Comparison of ENCODE assay signal across 1 cellular context in the genomic region with DNA sequence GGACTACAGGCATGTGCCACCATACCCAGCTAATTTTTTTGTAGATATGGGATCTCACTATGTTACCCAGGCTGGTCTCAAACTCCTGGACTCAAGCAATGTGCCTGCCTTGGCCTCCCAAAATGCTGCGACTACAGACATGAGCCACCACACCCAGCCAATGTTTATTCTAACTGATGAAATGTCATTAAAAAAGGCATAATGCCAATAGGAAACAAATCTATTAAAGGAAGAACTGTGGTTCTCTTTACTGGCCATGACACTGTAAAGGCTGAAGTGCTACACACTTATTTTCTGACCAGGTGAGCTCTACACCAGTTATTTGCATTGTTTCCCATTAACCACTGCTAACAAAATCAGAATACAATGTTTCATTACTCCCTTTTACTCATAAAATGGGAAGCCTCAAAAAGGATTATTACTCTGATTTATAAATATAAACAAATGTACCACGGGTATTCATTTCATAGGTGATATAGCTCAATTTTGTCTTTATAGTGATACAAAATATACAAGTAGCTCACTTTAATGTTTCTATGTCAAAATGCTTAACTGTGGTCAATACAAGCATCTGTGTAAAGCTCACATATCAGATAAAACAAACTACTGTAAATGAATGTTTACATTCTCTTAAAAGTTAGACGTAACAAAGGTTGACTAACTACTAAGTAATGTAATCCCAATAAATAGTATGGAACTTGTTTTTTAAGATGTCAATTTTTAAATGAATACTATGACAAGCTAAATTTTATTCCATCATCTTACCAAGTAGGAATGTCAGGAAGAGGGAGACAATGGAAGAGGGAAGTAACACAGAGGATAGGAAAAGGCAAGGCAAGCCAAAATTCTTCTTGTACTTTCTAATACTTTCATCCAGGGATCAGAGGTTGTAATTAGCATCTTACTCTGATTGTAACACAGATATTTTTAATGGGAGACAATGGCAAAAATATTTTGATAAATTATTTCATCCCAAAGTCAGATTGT.
TF ChIP-seq lines count a peak whose summit lies in the region.

No MANE protein-coding gene starts in this region.

TF ChIP-seq in GM12878, 131 proteins besides CTCF, POLR2A, EP300 and RAD21 (continued from another document):
- TF ChIP-seq, protein P1, sequence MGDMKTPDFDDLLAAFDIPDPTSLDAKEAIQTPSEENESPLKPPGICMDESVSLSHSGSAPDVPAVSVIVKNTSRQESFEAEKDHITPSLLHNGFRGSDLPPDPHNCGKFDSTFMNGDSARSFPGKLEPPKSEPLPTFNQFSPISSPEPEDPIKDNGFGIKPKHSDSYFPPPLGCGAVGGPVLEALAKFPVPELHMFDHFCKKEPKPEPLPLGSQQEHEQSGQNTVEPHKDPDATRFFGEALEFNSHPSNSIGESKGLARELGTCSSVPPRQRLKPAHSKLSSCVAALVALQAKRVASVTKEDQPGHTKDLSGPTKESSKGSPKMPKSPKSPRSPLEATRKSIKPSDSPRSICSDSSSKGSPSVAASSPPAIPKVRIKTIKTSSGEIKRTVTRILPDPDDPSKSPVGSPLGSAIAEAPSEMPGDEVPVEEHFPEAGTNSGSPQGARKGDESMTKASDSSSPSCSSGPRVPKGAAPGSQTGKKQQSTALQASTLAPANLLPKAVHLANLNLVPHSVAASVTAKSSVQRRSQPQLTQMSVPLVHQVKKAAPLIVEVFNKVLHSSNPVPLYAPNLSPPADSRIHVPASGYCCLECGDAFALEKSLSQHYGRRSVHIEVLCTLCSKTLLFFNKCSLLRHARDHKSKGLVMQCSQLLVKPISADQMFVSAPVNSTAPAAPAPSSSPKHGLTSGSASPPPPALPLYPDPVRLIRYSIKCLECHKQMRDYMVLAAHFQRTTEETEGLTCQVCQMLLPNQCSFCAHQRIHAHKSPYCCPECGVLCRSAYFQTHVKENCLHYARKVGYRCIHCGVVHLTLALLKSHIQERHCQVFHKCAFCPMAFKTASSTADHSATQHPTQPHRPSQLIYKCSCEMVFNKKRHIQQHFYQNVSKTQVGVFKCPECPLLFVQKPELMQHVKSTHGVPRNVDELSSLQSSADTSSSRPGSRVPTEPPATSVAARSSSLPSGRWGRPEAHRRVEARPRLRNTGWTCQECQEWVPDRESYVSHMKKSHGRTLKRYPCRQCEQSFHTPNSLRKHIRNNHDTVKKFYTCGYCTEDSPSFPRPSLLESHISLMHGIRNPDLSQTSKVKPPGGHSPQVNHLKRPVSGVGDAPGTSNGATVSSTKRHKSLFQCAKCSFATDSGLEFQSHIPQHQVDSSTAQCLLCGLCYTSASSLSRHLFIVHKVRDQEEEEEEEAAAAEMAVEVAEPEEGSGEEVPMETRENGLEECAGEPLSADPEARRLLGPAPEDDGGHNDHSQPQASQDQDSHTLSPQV (IDR thresholded peaks at IDR 0.05) = no peak
- TF ChIP-seq IRF4 (IDR thresholded peaks at IDR 0.05; ENCODE audit: low read depth, low read length) = no peak
- TF ChIP-seq RFX5 (IDR thresholded peaks at IDR 0.05; ENCODE audit: low read depth, low read length) = no peak
- TF ChIP-seq TAF1 (IDR thresholded peaks at IDR 0.05; ENCODE audit: borderline replicate concordance, low read depth, low read length) = no peak
- no peak for TF ChIP-seq MTA3 (IDR thresholded peaks at IDR 0.05; ENCODE audit: borderline replicate concordance, low read length)
- TF ChIP-seq PAX8 (IDR thresholded peaks at IDR 0.05) = no peak
- TF ChIP-seq, protein P2, sequence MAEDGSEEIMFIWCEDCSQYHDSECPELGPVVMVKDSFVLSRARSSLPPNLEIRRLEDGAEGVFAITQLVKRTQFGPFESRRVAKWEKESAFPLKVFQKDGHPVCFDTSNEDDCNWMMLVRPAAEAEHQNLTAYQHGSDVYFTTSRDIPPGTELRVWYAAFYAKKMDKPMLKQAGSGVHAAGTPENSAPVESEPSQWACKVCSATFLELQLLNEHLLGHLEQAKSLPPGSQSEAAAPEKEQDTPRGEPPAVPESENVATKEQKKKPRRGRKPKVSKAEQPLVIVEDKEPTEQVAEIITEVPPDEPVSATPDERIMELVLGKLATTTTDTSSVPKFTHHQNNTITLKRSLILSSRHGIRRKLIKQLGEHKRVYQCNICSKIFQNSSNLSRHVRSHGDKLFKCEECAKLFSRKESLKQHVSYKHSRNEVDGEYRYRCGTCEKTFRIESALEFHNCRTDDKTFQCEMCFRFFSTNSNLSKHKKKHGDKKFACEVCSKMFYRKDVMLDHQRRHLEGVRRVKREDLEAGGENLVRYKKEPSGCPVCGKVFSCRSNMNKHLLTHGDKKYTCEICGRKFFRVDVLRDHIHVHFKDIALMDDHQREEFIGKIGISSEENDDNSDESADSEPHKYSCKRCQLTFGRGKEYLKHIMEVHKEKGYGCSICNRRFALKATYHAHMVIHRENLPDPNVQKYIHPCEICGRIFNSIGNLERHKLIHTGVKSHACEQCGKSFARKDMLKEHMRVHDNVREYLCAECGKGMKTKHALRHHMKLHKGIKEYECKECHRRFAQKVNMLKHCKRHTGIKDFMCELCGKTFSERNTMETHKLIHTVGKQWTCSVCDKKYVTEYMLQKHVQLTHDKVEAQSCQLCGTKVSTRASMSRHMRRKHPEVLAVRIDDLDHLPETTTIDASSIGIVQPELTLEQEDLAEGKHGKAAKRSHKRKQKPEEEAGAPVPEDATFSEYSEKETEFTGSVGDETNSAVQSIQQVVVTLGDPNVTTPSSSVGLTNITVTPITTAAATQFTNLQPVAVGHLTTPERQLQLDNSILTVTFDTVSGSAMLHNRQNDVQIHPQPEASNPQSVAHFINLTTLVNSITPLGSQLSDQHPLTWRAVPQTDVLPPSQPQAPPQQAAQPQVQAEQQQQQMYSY (CRISPR knock-in tag; IDR thresholded peaks at IDR 0.05) = no peak
- TF ChIP-seq, protein P3, sequence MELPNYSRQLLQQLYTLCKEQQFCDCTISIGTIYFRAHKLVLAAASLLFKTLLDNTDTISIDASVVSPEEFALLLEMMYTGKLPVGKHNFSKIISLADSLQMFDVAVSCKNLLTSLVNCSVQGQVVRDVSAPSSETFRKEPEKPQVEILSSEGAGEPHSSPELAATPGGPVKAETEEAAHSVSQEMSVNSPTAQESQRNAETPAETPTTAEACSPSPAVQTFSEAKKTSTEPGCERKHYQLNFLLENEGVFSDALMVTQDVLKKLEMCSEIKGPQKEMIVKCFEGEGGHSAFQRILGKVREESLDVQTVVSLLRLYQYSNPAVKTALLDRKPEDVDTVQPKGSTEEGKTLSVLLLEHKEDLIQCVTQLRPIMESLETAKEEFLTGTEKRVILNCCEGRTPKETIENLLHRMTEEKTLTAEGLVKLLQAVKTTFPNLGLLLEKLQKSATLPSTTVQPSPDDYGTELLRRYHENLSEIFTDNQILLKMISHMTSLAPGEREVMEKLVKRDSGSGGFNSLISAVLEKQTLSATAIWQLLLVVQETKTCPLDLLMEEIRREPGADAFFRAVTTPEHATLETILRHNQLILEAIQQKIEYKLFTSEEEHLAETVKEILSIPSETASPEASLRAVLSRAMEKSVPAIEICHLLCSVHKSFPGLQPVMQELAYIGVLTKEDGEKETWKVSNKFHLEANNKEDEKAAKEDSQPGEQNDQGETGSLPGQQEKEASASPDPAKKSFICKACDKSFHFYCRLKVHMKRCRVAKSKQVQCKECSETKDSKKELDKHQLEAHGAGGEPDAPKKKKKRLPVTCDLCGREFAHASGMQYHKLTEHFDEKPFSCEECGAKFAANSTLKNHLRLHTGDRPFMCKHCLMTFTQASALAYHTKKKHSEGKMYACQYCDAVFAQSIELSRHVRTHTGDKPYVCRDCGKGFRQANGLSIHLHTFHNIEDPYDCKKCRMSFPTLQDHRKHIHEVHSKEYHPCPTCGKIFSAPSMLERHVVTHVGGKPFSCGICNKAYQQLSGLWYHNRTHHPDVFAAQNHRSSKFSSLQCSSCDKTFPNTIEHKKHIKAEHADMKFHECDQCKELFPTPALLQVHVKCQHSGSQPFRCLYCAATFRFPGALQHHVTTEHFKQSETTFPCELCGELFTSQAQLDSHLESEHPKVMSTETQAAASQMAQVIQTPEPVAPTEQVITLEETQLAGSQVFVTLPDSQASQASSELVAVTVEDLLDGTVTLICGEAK (IDR thresholded peaks at IDR 0.05; ENCODE audit: borderline replicate concordance) = no peak
- no peak for TF ChIP-seq PML (IDR thresholded peaks at IDR 0.05; ENCODE audit: low read length)
TF ChIP-seq in GM12878: peak in this region for 0.
